17 cellular contexts compared by ENCODE assay signal in genomic region chr10:89092439-89092838, GRCh38.
"Had no signal": no experiment of that assay in that cellular context is flagged by ENCODE, and none has a peak within 500 bp of the region (broad histone marks: within the 10 kb centered on the region; RNA-seq: fewer than 3 reads in every experiment).

No MANE protein-coding gene starts in this region.

- H3K4me3 ChIP-seq: cardiac muscle cell, lower lobe of right lung, upper lobe of right lung had no signal

- H3K27ac Mint-ChIP-seq: activated naive CD4-positive, alpha-beta T cell treated with anti-CD3 and anti-CD28 coated beads, Interleukin-2, amount 10 ng/mL, durations not matched to agents 7 days and 5 days; activated T-cell treated with anti-CD3 and anti-CD28 coated beads, Interleukin-2, amount 50 U/mL, for 72 hours; progenitor cell of endocrine pancreas had no signal

- H3K36me3 Mint-ChIP-seq: activated naive CD4-positive, alpha-beta T cell treated with anti-CD3 and anti-CD28 coated beads, Interleukin-2, amount 10 ng/mL, durations not matched to agents 7 days and 5 days; naive thymus-derived CD4-positive, alpha-beta T cell had no signal

- H3K27ac ChIP-seq: cardiac muscle cell, WERI-Rb-1 had no signal

- H3K4me1 Mint-ChIP-seq: neural crest cell had no signal

- ATAC-seq: naive thymus-derived CD4-positive, alpha-beta T cell had no signal

- H3K9me3 Mint-ChIP-seq: activated naive CD4-positive, alpha-beta T cell treated with anti-CD3 and anti-CD28 coated beads, Interleukin-2, amount 10 ng/mL, durations not matched to agents 7 days and 5 days; activated T-cell treated with anti-CD3 and anti-CD28 coated beads, Interleukin-2, amount 50 U/mL, for 72 hours; naive thymus-derived CD4-positive, alpha-beta T cell; neural crest cell had no signal

- H3K4me3 Mint-ChIP-seq: activated naive CD4-positive, alpha-beta T cell treated with anti-CD3 and anti-CD28 coated beads, Interleukin-2, amount 10 ng/mL, durations not matched to agents 7 days and 5 days; activated T-cell treated with anti-CD3 and anti-CD28 coated beads, Interleukin-2, amount 50 U/mL, for 72 hours; naive thymus-derived CD4-positive, alpha-beta T cell; neural crest cell had no signal

- DNase-seq: activated CD4-positive, alpha-beta T cell treated with anti-CD3 and anti-CD28 coated beads, Interleukin-2, amount 50 U/mL, for 48 hours; activated effector memory CD4-positive, alpha-beta T cell treated with anti-CD3 and anti-CD28 coated beads, Interleukin-2, amount 50 U/mL, for 16 hours; activated naive CD4-positive, alpha-beta T cell treated with anti-CD3 and anti-CD28 coated beads, Interleukin-2, amount 10 ng/mL, durations not matched to agents 7 days and 5 days; activated T-cell treated with anti-CD3 and anti-CD28 coated beads, Interleukin-2, amount 50 U/mL, for 72 hours; cortex of kidney; foreskin fibroblast; lower lobe of right lung; naive thymus-derived CD4-positive, alpha-beta T cell; retina; stimulated activated CD4-positive, alpha-beta T cell treated with anti-CD3 and anti-CD28 coated beads, Interleukin-2, amount 100 ng/mL, for 48 hours; stimulated activated CD8-positive, alpha-beta memory T cell treated with anti-CD3 and anti-CD28 coated beads, Interleukin-4, amount 100 ng/mL, for 48 hours; stimulated activated naive CD4-positive, alpha-beta T cell; upper lobe of right lung; WERI-Rb-1 had no signal

- H3K27me3 ChIP-seq: cardiac muscle cell, upper lobe of right lung had no signal

- H3K9me3 ChIP-seq: lower lobe of right lung, upper lobe of right lung had no signal

- H3K36me3 ChIP-seq: cardiac muscle cell, lower lobe of right lung, upper lobe of right lung, WERI-Rb-1 had no signal
